Comparison of ENCODE assay signal across 12 cellular contexts in genomic region chr12:32483499-32483898, GRCh38.
DNase-seq lines count a peak whose midpoint lies in the region; ATAC-seq and TF ChIP-seq lines count a peak whose summit lies in the region.
"Had no signal": no experiment of that assay in that cellular context is flagged by ENCODE, and none has a peak within 500 bp of the region (broad histone marks: within the 10 kb centered on the region; RNA-seq: fewer than 3 reads in every experiment).

No MANE protein-coding gene starts in this region.

- in situ Hi-C loops in G401 (cut with HindIII; ENCODE audit: low sequenced_read_pairs), result no loop called here

- H3K36me3 ChIP-seq in esophagus squamous epithelium, result peaks cover 0 to 3% (median 0%) of the 10 kb centered on the region in 3 donors
- no peaks in the 10 kb centered on the region for H3K36me3 ChIP-seq in neutrophil

- H3K9me3 ChIP-seq in esophagus squamous epithelium (no peaks in the 10 kb centered on the region), neutrophil (no peaks in the 10 kb centered on the region)

- peak; percentile 12 for DNase-seq in G401 (ENCODE audit: low spot score)
- DNase-seq in NOMO-1 (lab: John Stamatoyannopoulos, UW; ENCODE audit: unreplicated experiment in 2 of 2), result peak; percentile 48 to 63
- DNase-seq in esophagus squamous epithelium (lab: John Stamatoyannopoulos, UW), result no peak
- DNase-seq in activated effector memory CD4-positive, alpha-beta T cell treated with Interleukin-2 at 50 U/mL for 16 hours, result no peak
- no peak for DNase-seq in GOT3 (lab: John Stamatoyannopoulos, UW)
- no peak for DNase-seq in SHP77 treated with DMSO at 0.1 percent for 48 hours (lab: John Stamatoyannopoulos, UW)
- DNase-seq: activated naive CD8-positive, alpha-beta T cell treated with anti-CD3 and anti-CD28 coated beads for 36 hours; CD4-positive, alpha-beta T cell; dermis blood vessel endothelial cell; NCI-H1930 had no signal

- H3K27ac ChIP-seq in esophagus squamous epithelium, result peak overlapping the region in 3 of 4 donors; percentile 15 to 42 (median 33)
- peak overlapping the region; percentile 94 for H3K27ac ChIP-seq in neutrophil

- no peaks in the 10 kb centered on the region for H3K27me3 ChIP-seq in esophagus squamous epithelium
- H3K27me3 ChIP-seq in neutrophil, result no peaks in the 10 kb centered on the region

- no peak for TF ChIP-seq POLR2A in esophagus squamous epithelium (IDR thresholded peaks at IDR 0.05)

- intact Hi-C loops in esophagus squamous epithelium (cut with DNase I), result no loop called here

- TF ChIP-seq CTCF in esophagus squamous epithelium (IDR thresholded peaks at IDR 0.05) (no peak), neutrophil (IDR thresholded peaks at IDR 0.05) (peak; percentile 17)

- ATAC-seq in GM19324 (IDR thresholded peaks at IDR 0.05; ENCODE audit: low FRiP score, unreplicated experiment), result no peak

- H3K4me3 ChIP-seq in esophagus squamous epithelium (no peak overlapping the region), neutrophil (ENCODE audit: low read depth in 1 of 2, low read length in 1 of 2) (peak overlapping the region in 1 of 2 experiments; percentile 46)

- H3K4me1 ChIP-seq in esophagus squamous epithelium (peaks cover 0 to 18% (median 0%) of the 10 kb centered on the region in 3 donors), neutrophil (ENCODE audit: control insufficient read depth in 1 of 2, insufficient read depth in 1 of 2, low read depth in 1 of 2, low read length in 1 of 2) (peaks cover 61 to 70% of the 10 kb centered on the region in 2 experiments)

Comparison
In these comparisons a context has a peak if more than half of its experiments do, and no peak if none do; other contexts are left out.
1. DNase-seq: peak in G401 (single experiment) and NOMO-1 (2 of 2); none in esophagus squamous epithelium (single experiment), activated effector memory CD4-positive, alpha-beta T cell treated with Interleukin-2 at 50 U/mL for 16 hours (single experiment), GOT3 (single experiment) and SHP77 treated with DMSO at 0.1 percent for 48 hours (single experiment).